29 cellular contexts compared by ENCODE assay signal in genomic region chr7:74490546-74490945, GRCh38. TPM values are rescaled to one million over a fixed set of nuclear protein-coding genes. Genes with fewer than 3 reads are reported as not detected.
A peak's percentile ranks its signal among the peaks of the same experiment; 100 is the strongest.
DNase-seq lines count a peak whose midpoint lies in the region; FAIRE-seq and TF ChIP-seq lines count a peak whose summit lies in the region.
"Had no signal": no experiment of that assay in that cellular context is flagged by ENCODE, and none has a peak within 500 bp of the region (broad histone marks: within the 10 kb centered on the region; RNA-seq: fewer than 3 reads in every experiment).

No MANE protein-coding gene starts in this region.

- H3K27me3 Mint-ChIP-seq in brain (no peaks in the 10 kb centered on the region), nephron (ENCODE audit: low read depth) (no peaks in the 10 kb centered on the region)
- H3K27me3 Mint-ChIP-seq: activated CD4-positive, alpha-beta T cell treated with anti-CD3 and anti-CD28 coated beads, Interleukin-2, amount 10 ng/mL, durations not matched to agents 24 days and 14 days had no signal

- H3K36me3 Mint-ChIP-seq in brain (peaks cover 65% of the 10 kb centered on the region), nephron (ENCODE audit: low read depth) (peaks cover 34% of the 10 kb centered on the region)

- H3K4me1 Mint-ChIP-seq in brain (peaks cover 37% of the 10 kb centered on the region), nephron (peaks cover 25% of the 10 kb centered on the region)
- H3K4me1 Mint-ChIP-seq: activated CD4-positive, alpha-beta T cell treated with anti-CD3 and anti-CD28 coated beads, Interleukin-2, amount 10 ng/mL, durations not matched to agents 24 days and 14 days had no signal

- no peak for TF ChIP-seq CTCF in brain (conservative IDR thresholded peaks at IDR 0.05)
- TF ChIP-seq CTCF in nephron (IDR thresholded peaks at IDR 0.05; ENCODE audit: unreplicated experiment in 3 of 3), result no peak

- peak; percentile 15 for DNase-seq in NCI-H2227 (lab: John Stamatoyannopoulos, UW; ENCODE audit: unreplicated experiment)
- no peak for DNase-seq in NCI-H2227 treated with DMSO at 0.1 percent for 48 hours (lab: John Stamatoyannopoulos, UW)
- DNase-seq in frontal cortex (ENCODE audit: low spot score in 2 of 2), result no peak
- DNase-seq in NCI-H1694 (lab: John Stamatoyannopoulos, UW), result no peak
- no peak for DNase-seq in stimulated activated CD4-positive, alpha-beta T cell treated with anti-CD3 and anti-CD28 coated beads, Interleukin-4, amount 100 ng/mL, for 24 hours
- DNase-seq: activated CD4-positive, alpha-beta T cell treated with anti-CD3 and anti-CD28 coated beads, Interleukin-2, amount 10 ng/mL, durations not matched to agents 24 days and 14 days; activated naive CD4-positive, alpha-beta T cell treated with anti-CD3 and anti-CD28 coated beads for 36 hours; effector memory CD8-positive, alpha-beta T cell; foreskin fibroblast; GM23248; Kasumi-1; left cardiac atrium; mammary epithelial cell; NCI-H146; NCI-H69; Peyer's patch; retina; stimulated activated CD4-positive, alpha-beta T cell treated with anti-CD3 and anti-CD28 coated beads, Interleukin-1b, Interleukin-23, amount 100 ng/mL, for 48 hours; SW 1271; T-helper 9 cell had no signal

- H3K4me3 Mint-ChIP-seq in brain, result peak overlapping the region in 2 of 5 experiments; percentile 21 to 53
- no peak overlapping the region for H3K4me3 Mint-ChIP-seq in nephron
- H3K4me3 Mint-ChIP-seq: activated CD4-positive, alpha-beta T cell treated with anti-CD3 and anti-CD28 coated beads, Interleukin-2, amount 10 ng/mL, durations not matched to agents 24 days and 14 days; activated naive CD4-positive, alpha-beta T cell treated with anti-CD3 and anti-CD28 coated beads for 36 hours; activated T-helper 1 cell treated with anti-CD3 and anti-CD28 coated beads, Interleukin-12 subunit alpha, Interleukin-12 subunit beta, Interleukin-2, Interleukin-4 antibody, amounts not matched to agents 30 ng/mL and 10 ng/mL and 1 ng/mL, durations not matched to agents 14 hours and 24 hours and 36 hours; effector memory CD8-positive, alpha-beta T cell had no signal

- FAIRE-seq in frontal cortex (lab: Jason Lieb, UNC), result no peak
- FAIRE-seq: bronchial epithelial cell, GM18507 had no signal

- peak overlapping the region; percentile 61 to 97 (median 95) for H3K27ac Mint-ChIP-seq in brain
- H3K27ac Mint-ChIP-seq in nephron, result peak overlapping the region; percentile 65 to 80 (median 71)
- H3K27ac Mint-ChIP-seq: activated CD4-positive, alpha-beta T cell treated with anti-CD3 and anti-CD28 coated beads, Interleukin-2, amount 10 ng/mL, durations not matched to agents 24 days and 14 days; activated naive CD4-positive, alpha-beta T cell treated with anti-CD3 and anti-CD28 coated beads for 36 hours; activated T-helper 1 cell treated with anti-CD3 and anti-CD28 coated beads, Interleukin-12 subunit alpha, Interleukin-12 subunit beta, Interleukin-2, Interleukin-4 antibody, amounts not matched to agents 30 ng/mL and 10 ng/mL and 1 ng/mL, durations not matched to agents 14 hours and 24 hours and 36 hours; effector memory CD8-positive, alpha-beta T cell had no signal

- H3K27ac ChIP-seq in temporal lobe (ENCODE audit: low read depth, low read length), result peak overlapping the region; percentile 65
- H3K27ac ChIP-seq: 22Rv1, coronary artery, GM23248, Peyer's patch, VCaP had no signal

- H3K9me3 Mint-ChIP-seq in brain, result peaks cover 7 to 32% (median 18%) of the 10 kb centered on the region in 5 experiments
- H3K9me3 Mint-ChIP-seq in nephron, result peaks cover 3% of the 10 kb centered on the region
- H3K9me3 Mint-ChIP-seq: activated CD4-positive, alpha-beta T cell treated with anti-CD3 and anti-CD28 coated beads, Interleukin-2, amount 10 ng/mL, durations not matched to agents 24 days and 14 days; activated T-helper 1 cell treated with anti-CD3 and anti-CD28 coated beads, Interleukin-12 subunit alpha, Interleukin-12 subunit beta, Interleukin-2, Interleukin-4 antibody, amounts not matched to agents 30 ng/mL and 10 ng/mL and 1 ng/mL, durations not matched to agents 14 hours and 24 hours and 36 hours; effector memory CD8-positive, alpha-beta T cell had no signal

RNA-seq across cellular contexts. Expression of gene GTF2IRD1, which starts 36.8 kb away (rescaled TPM):
- 33.6 TPM for polyA plus RNA-seq in brain (ENCODE audit: insufficient read depth, low read depth, low replicate concordance)
- total RNA-seq in temporal lobe (12.3 TPM), frontal cortex (19.2 TPM)
